8 cellular contexts compared by ENCODE assay signal in genomic region chr5:154445422-154446182, GRCh38. TPM values are rescaled to one million over a fixed set of nuclear protein-coding genes. Genes with fewer than 3 reads are reported as not detected.
DNase-seq lines count a peak whose midpoint lies in the region; ATAC-seq and TF ChIP-seq lines count a peak whose summit lies in the region.

TSS of gene SAP30L (plus strand) at chr5:154445997. CDS start at chr5:154446605, 608 bp downstream.

- H3K36me3 ChIP-seq in osteoblast (ENCODE audit: insufficient read depth, low read length), result peaks cover 5% of the 10 kb centered on the region
- no peaks in the 10 kb centered on the region for H3K36me3 ChIP-seq in testis (ENCODE audit: low read depth, missing control alignments)

- peaks cover 14% of the 10 kb centered on the region for H3K36me3 Mint-ChIP-seq in activated naive CD8-positive, alpha-beta T cell

- 1% methylated on average over 26 to 67 of the region's 69 CpGs for WGBS in testis, 2 donors

- intact Hi-C loops in testis (cut with DNase I; ENCODE audit: low total_unique reads), result no loop called here

- H2AFZ ChIP-seq in osteoblast (ENCODE audit: low read length), result peak within 1 kb of the TSS; percentile 99

- no peaks in the 10 kb centered on the region for H3K9me3 ChIP-seq in osteoblast (ENCODE audit: low read depth, low read length)
- no peaks in the 10 kb centered on the region for H3K9me3 ChIP-seq in testis

- peak; percentile 92 for ATAC-seq in HG02623 (IDR thresholded peaks at IDR 0.05; ENCODE audit: unreplicated experiment)

- DNase-seq in NCI-H1092 treated with DMSO at 0.1 percent for 48 hours (lab: John Stamatoyannopoulos, UW) (peak; percentile 76), SKM-1 treated with dmso at 0.1 percent for 144 hours (lab: John Stamatoyannopoulos, UW; ENCODE audit: unreplicated experiment) (peak; percentile 92), glomerular visceral epithelial cell (ENCODE audit: extremely low spot score) (peak; percentile 97), osteoblast (ENCODE audit: insufficient read length, low spot score, missing footprints) (peak; percentile 100), testis (peak; percentile 97)

- no peaks in the 10 kb centered on the region for H3K27me3 Mint-ChIP-seq in activated naive CD8-positive, alpha-beta T cell

- peak within 1 kb of the TSS; percentile 100 for H3K4me3 Mint-ChIP-seq in activated naive CD8-positive, alpha-beta T cell

- H3K4me3 ChIP-seq in osteoblast (ENCODE audit: insufficient read depth, low read length) (peak within 1 kb of the TSS; percentile 97), testis (peak within 1 kb of the TSS; percentile 77 to 88)

- peak within 1 kb of the TSS; percentile 96 for H3K27ac Mint-ChIP-seq in activated naive CD8-positive, alpha-beta T cell

- H4K20me1 ChIP-seq in osteoblast (ENCODE audit: insufficient read depth, low read length), result peaks cover 21% of the 10 kb centered on the region

- no peaks in the 10 kb centered on the region for H3K9me3 Mint-ChIP-seq in activated naive CD8-positive, alpha-beta T cell (ENCODE audit: low read depth)

- TF ChIP-seq CTCF in osteoblast (IDR thresholded peaks at IDR 0.05; ENCODE audit: extremely low read depth, low read depth, low read length) (no peak), testis (IDR thresholded peaks at IDR 0.05) (no peak)

- H3K27ac ChIP-seq in osteoblast (ENCODE audit: low read depth, low read length) (peak within 1 kb of the TSS; percentile 62), testis (peak within 1 kb of the TSS; percentile 73 to 87)

- peaks cover 48% of the 10 kb centered on the region for H3K79me2 ChIP-seq in osteoblast (ENCODE audit: insufficient read depth, low read length)

- TF ChIP-seq POLR2A in GM10847 (IDR thresholded peaks at IDR 0.05; ENCODE audit: extremely low read depth, insufficient read length) (peak; percentile 47), testis (IDR thresholded peaks at IDR 0.05) (peak; percentile 72)

- H3K4me1 ChIP-seq in osteoblast (ENCODE audit: insufficient read depth, low read length), result peaks cover 15% of the 10 kb centered on the region
- H3K4me1 ChIP-seq in testis, result peaks cover 15% of the 10 kb centered on the region

- H3K27me3 ChIP-seq in osteoblast (ENCODE audit: insufficient read depth, low read length) (no peaks in the 10 kb centered on the region), testis (no peaks in the 10 kb centered on the region)

- H3K4me1 Mint-ChIP-seq in activated naive CD8-positive, alpha-beta T cell (ENCODE audit: low read depth), result peaks cover 65% of the 10 kb centered on the region

- peak within 1 kb of the TSS; percentile 98 for H3K4me2 ChIP-seq in osteoblast (ENCODE audit: insufficient read depth, low read length)

RNA-seq across cellular contexts. Expression of gene SAP30L, which starts in this region (rescaled TPM):
- total RNA-seq in osteoblast (32.2 and 36.5 TPM in 2 replicates), testis (10 to 100 TPM; 53.7 to 56.9 TPM)
- 70.9 TPM for polyA plus RNA-seq in testis (ENCODE audit: insufficient read depth, low read depth, low replicate concordance)

Comparison
In these comparisons a context has a peak if more than half of its experiments do, and no peak if none do; other contexts are left out.
1. Peak in every context shown above with its lines: DNase-seq, ATAC-seq, H3K4me3 ChIP-seq and H3K27ac ChIP-seq.